In genomic region chr14:105267820-105268548, GRCh38 we compare ENCODE assay signal across 1 cellular context.
TF ChIP-seq lines count a peak whose summit lies in the region.

No MANE protein-coding gene starts in this region.

TF ChIP-seq in H1, 55 proteins besides CTCF, POLR2A, EP300 and RAD21:
- no peak for TF ChIP-seq SP2 (IDR thresholded peaks at IDR 0.05; ENCODE audit: low read length)
- no peak for TF ChIP-seq HDAC6 (IDR thresholded peaks at IDR 0.05; ENCODE audit: low read depth, low read length)
- no peak for TF ChIP-seq JUND (IDR thresholded peaks at IDR 0.05; ENCODE audit: low read length)
- no peak for TF ChIP-seq SIRT6 (IDR thresholded peaks at IDR 0.05; ENCODE audit: low read length)
- no peak for TF ChIP-seq SRF (IDR thresholded peaks at IDR 0.05; ENCODE audit: low read depth, low read length)
- TF ChIP-seq POLR2AphosphoS5 (IDR thresholded peaks at IDR 0.05; ENCODE audit: low read depth, low read length) = no peak
- TF ChIP-seq RBBP5 (IDR thresholded peaks at IDR 0.05; ENCODE audit: borderline replicate concordance, low read depth, low read length) = no peak
- TF ChIP-seq BRCA1 (IDR thresholded peaks at IDR 0.05; ENCODE audit: low read depth, low read length) = no peak
- no peak for TF ChIP-seq TAF1 (IDR thresholded peaks at IDR 0.05; ENCODE audit: low read depth, low read length)
- TF ChIP-seq SUZ12 (IDR thresholded peaks at IDR 0.05; ENCODE audit: low read length) = no peak
- no peak for TF ChIP-seq NRF1 (IDR thresholded peaks at IDR 0.05; ENCODE audit: low read depth, low read length)
- no peak for TF ChIP-seq CEBPB (IDR thresholded peaks at IDR 0.05; ENCODE audit: low read depth, low read length)
